In the genomic region with DNA sequence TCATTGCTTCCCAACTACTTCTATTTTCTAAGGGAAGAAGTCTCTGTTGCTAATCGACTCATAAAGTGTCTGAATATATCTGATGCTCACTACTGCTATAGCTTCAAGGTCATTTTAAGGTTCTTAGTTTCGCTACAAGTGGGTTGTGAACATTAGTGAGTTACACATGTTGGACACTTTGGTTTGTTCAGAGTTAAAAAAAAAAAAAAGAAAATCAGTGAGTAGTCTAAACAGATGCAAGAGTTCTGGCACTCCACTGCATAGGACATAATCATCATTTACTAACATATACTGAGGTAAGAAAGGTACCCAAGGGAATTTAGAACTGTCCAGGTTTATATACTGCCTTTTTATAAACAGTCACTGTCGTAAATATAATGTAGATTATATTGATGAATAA, we compare ENCODE assay signal across 1 cellular context.
TF ChIP-seq lines count a peak whose summit lies in the region.

No MANE protein-coding gene starts in this region.

TF ChIP-seq in GM12878, 131 proteins besides CTCF, POLR2A, EP300 and RAD21 (continued from another document):
- TF ChIP-seq, protein P1, sequence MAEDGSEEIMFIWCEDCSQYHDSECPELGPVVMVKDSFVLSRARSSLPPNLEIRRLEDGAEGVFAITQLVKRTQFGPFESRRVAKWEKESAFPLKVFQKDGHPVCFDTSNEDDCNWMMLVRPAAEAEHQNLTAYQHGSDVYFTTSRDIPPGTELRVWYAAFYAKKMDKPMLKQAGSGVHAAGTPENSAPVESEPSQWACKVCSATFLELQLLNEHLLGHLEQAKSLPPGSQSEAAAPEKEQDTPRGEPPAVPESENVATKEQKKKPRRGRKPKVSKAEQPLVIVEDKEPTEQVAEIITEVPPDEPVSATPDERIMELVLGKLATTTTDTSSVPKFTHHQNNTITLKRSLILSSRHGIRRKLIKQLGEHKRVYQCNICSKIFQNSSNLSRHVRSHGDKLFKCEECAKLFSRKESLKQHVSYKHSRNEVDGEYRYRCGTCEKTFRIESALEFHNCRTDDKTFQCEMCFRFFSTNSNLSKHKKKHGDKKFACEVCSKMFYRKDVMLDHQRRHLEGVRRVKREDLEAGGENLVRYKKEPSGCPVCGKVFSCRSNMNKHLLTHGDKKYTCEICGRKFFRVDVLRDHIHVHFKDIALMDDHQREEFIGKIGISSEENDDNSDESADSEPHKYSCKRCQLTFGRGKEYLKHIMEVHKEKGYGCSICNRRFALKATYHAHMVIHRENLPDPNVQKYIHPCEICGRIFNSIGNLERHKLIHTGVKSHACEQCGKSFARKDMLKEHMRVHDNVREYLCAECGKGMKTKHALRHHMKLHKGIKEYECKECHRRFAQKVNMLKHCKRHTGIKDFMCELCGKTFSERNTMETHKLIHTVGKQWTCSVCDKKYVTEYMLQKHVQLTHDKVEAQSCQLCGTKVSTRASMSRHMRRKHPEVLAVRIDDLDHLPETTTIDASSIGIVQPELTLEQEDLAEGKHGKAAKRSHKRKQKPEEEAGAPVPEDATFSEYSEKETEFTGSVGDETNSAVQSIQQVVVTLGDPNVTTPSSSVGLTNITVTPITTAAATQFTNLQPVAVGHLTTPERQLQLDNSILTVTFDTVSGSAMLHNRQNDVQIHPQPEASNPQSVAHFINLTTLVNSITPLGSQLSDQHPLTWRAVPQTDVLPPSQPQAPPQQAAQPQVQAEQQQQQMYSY (CRISPR knock-in tag; IDR thresholded peaks at IDR 0.05) = no peak
- TF ChIP-seq SIN3A (IDR thresholded peaks at IDR 0.05; ENCODE audit: low read depth, low read length) = no peak
